ENCODE assay signal across 25 cellular contexts in the genomic region with DNA sequence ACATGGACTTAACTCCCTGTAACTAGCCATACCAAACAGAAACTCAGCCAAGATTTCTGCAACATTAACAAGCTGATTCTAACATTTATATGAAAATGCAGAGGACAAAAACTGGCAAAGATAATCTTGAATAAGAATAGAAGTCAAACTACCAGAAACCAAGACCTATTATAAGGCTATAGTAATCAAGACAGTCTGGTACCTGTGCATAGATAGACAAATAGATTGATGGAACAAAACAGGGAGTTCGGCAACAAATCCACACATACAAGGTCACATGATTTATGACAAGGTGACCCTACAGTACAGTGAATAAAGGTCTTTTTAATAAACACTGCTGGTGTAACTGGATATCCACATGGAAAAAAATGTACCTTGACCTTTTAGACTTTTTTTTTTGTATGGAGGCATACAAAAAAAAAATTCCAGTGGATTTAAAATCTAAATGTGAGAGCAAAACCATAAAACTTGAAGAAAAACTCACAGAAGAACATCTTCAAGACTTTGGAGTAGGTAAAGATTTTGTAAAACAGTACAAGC.
"Had no signal": no experiment of that assay in that cellular context is flagged by ENCODE, and none has a peak within 500 bp of the region (broad histone marks: within the 10 kb centered on the region; RNA-seq: fewer than 3 reads in every experiment).

No MANE protein-coding gene starts in this region.

- H3K4me3 ChIP-seq: adrenal gland, body of pancreas, breast epithelium, SJSA1 had no signal

- H3K4me3 Mint-ChIP-seq: activated CD8-positive, alpha-beta T cell treated with anti-CD3 and anti-CD28 coated beads for 36 hours; activated naive CD4-positive, alpha-beta T cell treated with anti-CD3 and anti-CD28 coated beads for 36 hours; activated T-cell treated with anti-CD3 and anti-CD28 coated beads, Interleukin-2, amount 50 U/mL, for 24 hours had no signal

- H3K4me1 ChIP-seq: breast epithelium, SJSA1 had no signal

- H3K9me3 Mint-ChIP-seq: activated CD8-positive, alpha-beta T cell treated with anti-CD3 and anti-CD28 coated beads for 36 hours; activated naive CD4-positive, alpha-beta T cell treated with anti-CD3 and anti-CD28 coated beads for 36 hours; activated naive CD4-positive, alpha-beta T cell treated with anti-CD3 and anti-CD28 coated beads, Interleukin-2, amount 50 U/mL, for 72 hours; activated T-cell treated with anti-CD3 and anti-CD28 coated beads, Interleukin-2, amount 50 U/mL, for 24 hours had no signal

- H3K36me3 ChIP-seq: adrenal gland, breast epithelium had no signal

- ATAC-seq: activated CD8-positive, alpha-beta T cell treated with anti-CD3 and anti-CD28 coated beads for 36 hours; activated naive CD4-positive, alpha-beta T cell treated with anti-CD3 and anti-CD28 coated beads, Interleukin-2, amount 50 U/mL, for 72 hours; body of pancreas; Panc1 had no signal

- H3K27ac Mint-ChIP-seq: activated CD8-positive, alpha-beta T cell treated with anti-CD3 and anti-CD28 coated beads for 36 hours; activated naive CD4-positive, alpha-beta T cell treated with anti-CD3 and anti-CD28 coated beads for 36 hours; activated naive CD4-positive, alpha-beta T cell treated with anti-CD3 and anti-CD28 coated beads, Interleukin-2, amount 50 U/mL, for 72 hours; activated T-cell treated with anti-CD3 and anti-CD28 coated beads, Interleukin-2, amount 50 U/mL, for 24 hours had no signal

- H3K4me2 ChIP-seq: KMS-11 had no signal

- DNase-seq: activated CD4-positive, alpha-beta T cell treated with anti-CD3 and anti-CD28 coated beads for 1 hour; activated CD4-positive, alpha-beta T cell treated with anti-CD3 and anti-CD28 coated beads for 48 hours; activated CD4-positive, CD25-positive, alpha-beta regulatory T cell; activated CD8-positive, alpha-beta T cell treated with anti-CD3 and anti-CD28 coated beads for 36 hours; activated gamma-delta T cell treated with Interleukin-2 at 50 U/mL for 16 hours; activated naive CD4-positive, alpha-beta T cell treated with anti-CD3 and anti-CD28 coated beads for 36 hours; activated T-cell treated with anti-CD3 and anti-CD28 coated beads, Interleukin-2, amount 50 U/mL, for 24 hours; adrenal gland; body of pancreas; NCI-H1105; NCI-H1417 treated with DMSO at 0.1 percent for 48 hours; NCI-H1694 treated with DMSO at 0.1 percent for 48 hours; NCI-H2029; NCI-H2171; NCI-H510A; NCI-H526; NCI-H748 treated with DMSO at 0.1 percent for 48 hours; SHP77; T1000; WERI-Rb-1 had no signal

- H3K27me3 ChIP-seq: adrenal gland, body of pancreas, breast epithelium, SJSA1 had no signal

- H3K9ac ChIP-seq: KMS-11 had no signal

- H3K27ac ChIP-seq: adrenal gland, body of pancreas, breast epithelium, KMS-11, SJSA1, WERI-Rb-1 had no signal

- H3K9me3 ChIP-seq: adrenal gland, body of pancreas, breast epithelium, SJSA1 had no signal
